Comparison of ENCODE assay signal across 9 cellular contexts in the genomic region with DNA sequence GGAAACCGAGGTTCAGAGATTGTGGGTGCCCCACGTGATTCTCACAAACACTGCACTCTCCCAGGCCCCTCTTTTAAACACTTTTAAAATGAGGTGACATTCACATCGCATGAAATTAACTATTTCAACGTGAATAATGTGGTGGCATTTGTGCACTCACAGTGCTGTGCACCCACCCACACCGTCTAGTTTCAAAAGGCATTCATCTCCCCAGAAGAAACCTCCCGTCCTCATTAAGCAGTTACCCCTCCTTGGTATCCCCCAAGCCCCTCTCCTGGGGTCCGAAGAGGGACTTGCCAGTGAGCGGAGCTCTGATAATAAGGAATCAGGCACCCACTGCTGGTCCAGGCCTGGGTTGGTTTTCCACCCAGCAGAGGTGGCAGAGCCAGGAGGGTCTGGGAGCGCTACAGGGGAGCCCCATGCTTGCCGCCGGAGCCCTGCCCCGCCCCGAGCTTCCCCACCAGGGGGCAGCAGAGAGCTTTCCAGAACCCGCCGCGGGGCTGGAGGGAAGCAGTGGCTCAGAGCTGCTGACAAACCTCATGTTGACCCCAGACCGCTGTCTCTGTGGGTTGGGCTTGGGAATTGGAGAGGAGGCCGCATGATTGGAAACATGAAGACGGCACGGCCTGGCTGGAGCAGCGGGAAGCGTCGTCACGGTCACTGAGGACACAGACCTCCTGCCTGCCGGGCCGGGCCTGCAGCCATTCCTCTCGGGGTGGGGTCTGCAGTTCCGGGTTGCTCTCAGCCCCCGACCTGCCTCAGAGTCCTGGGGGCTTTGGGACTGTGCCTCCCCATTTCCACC. TPM values are rescaled to one million over a fixed set of nuclear protein-coding genes. Genes with fewer than 3 reads are reported as not detected.
DNase-seq lines count a peak whose midpoint lies in the region; ATAC-seq and TF ChIP-seq lines count a peak whose summit lies in the region.
"Had no signal": no experiment of that assay in that cellular context is flagged by ENCODE, and none has a peak within 500 bp of the region (broad histone marks: within the 10 kb centered on the region; RNA-seq: fewer than 3 reads in every experiment).

No MANE protein-coding gene starts in this region.

- no peaks in the 10 kb centered on the region for H3K27me3 ChIP-seq in WERI-Rb-1 (ENCODE audit: insufficient read depth, low read depth, severe bottlenecking)

- H3K36me3 Mint-ChIP-seq in MCF 10A (ENCODE audit: insufficient read depth, unreplicated experiment) = peaks cover 9% of the 10 kb centered on the region

- intact Hi-C loops in MCF 10A (cut with micrococcal nuclease) = loop anchor here (1.0 to 2.0 kb wide), 2 partner anchors 65 to 161 kb away; no protein-coding TSS in a partner anchor

- TF ChIP-seq CTCF in HEK293 (tag by site-specific recombination; IDR thresholded peaks at IDR 0.05) (peak; percentile 70), WERI-Rb-1 (IDR thresholded peaks at IDR 0.05; ENCODE audit: low read depth, low read length) (peak; percentile 96), MCF 10A (IDR thresholded peaks at IDR 0.05; ENCODE audit: unreplicated experiment) (peak; percentile 96)

- H3K27ac ChIP-seq in HEK293 (ENCODE audit: extremely low read depth, low read depth, low read length) (no peak overlapping the region), WERI-Rb-1 (peak overlapping the region; percentile 70)

- DNase-seq in GF-D8 (lab: John Stamatoyannopoulos, UW) = peak; percentile 11
- peak; percentile 50 for DNase-seq in NCI-H146 treated with DMSO at 0.1 percent for 48 hours (lab: John Stamatoyannopoulos, UW; ENCODE audit: unreplicated experiment)
- peak; percentile 93 for DNase-seq in WERI-Rb-1
- DNase-seq in MCF 10A (ENCODE audit: unreplicated experiment) = peak; percentile 72
- DNase-seq in islet precursor cell = peak; percentile 97
- DNase-seq in stimulated activated CD4-positive, alpha-beta T cell treated with anti-CD3 and anti-CD28 coated beads, Interleukin-12 subunit alpha, Interleukin-12 subunit beta, amount 100 ng/mL, for 48 hours (ENCODE audit: low read depth in 2 of 3, low spot score in 1 of 3) = peak; percentile 52 to 86 (median 79)

- H3K9me3 ChIP-seq in HEK293 (ENCODE audit: control insufficient read depth, insufficient read depth, low read depth, low read length) (no peaks in the 10 kb centered on the region), WERI-Rb-1 (ENCODE audit: severe bottlenecking) (no peaks in the 10 kb centered on the region)

- no peak overlapping the region for H3K4me3 Mint-ChIP-seq in MCF 10A (ENCODE audit: unreplicated experiment)

- CTCF ChIA-PET in HEK293 (lab: Yijun Ruan, JAX) = interaction anchor here (0.5 to 4.2 kb wide), 26 partner anchors 8 to 1319 kb away, joined by 3 to 34 read pairs (median 3); no protein-coding TSS in a partner anchor
- CTCF ChIA-PET in MCF 10A (lab: Yijun Ruan, JAX) = interaction anchor here (0.5 to 2.5 kb wide), 28 partner anchors 10 to 675 kb away, joined by 3 to 41 read pairs (median 6); no protein-coding TSS in a partner anchor

- no peak overlapping the region for H3K27ac Mint-ChIP-seq in MCF 10A (ENCODE audit: low read depth, unreplicated experiment)

- BruUV-seq in MCF 10A (replicated peaks; lab: Mats Ljungman, UMichigan) = no TSS peak

- H3K4me1 Mint-ChIP-seq in MCF 10A (ENCODE audit: insufficient read depth, unreplicated experiment) = no peaks in the 10 kb centered on the region

- H3K4me1 ChIP-seq in HEK293 (ENCODE audit: control insufficient read depth, insufficient read depth, low read length) = no peaks in the 10 kb centered on the region

- no peaks in the 10 kb centered on the region for H3K9me3 Mint-ChIP-seq in MCF 10A (ENCODE audit: unreplicated experiment)

- no peak overlapping the region for H3K4me3 ChIP-seq in HEK293 (ENCODE audit: low read depth, low read length)
- no peak overlapping the region for H3K4me3 ChIP-seq in WERI-Rb-1 (ENCODE audit: low read depth, low read length)

- no peaks in the 10 kb centered on the region for H3K27me3 Mint-ChIP-seq in MCF 10A (ENCODE audit: insufficient read depth, unreplicated experiment)

- H3K36me3 ChIP-seq in HEK293 (ENCODE audit: control insufficient read depth in 2 of 2, insufficient read depth in 1 of 2, low read length in 2 of 2) (peaks cover 0 to 6% of the 10 kb centered on the region in 2 experiments; a peak in 1 of 3 replicates), WERI-Rb-1 (peaks cover 3% of the 10 kb centered on the region; the same call in 1 of the 2 replicates)

- POLR2A ChIA-PET in HEK293 (lab: Yijun Ruan, JAX) = interaction anchor here (0.6 kb wide), 1 partner anchor 380 kb away, joined by 4 read pairs; no protein-coding TSS in a partner anchor
- POLR2A ChIA-PET in MCF 10A (lab: Yijun Ruan, JAX) = no interaction called here

- no peak for ATAC-seq in HG03196 (IDR thresholded peaks at IDR 0.05; ENCODE audit: unreplicated experiment)

TF ChIP-seq in HEK293, 187 proteins besides CTCF, POLR2A, EP300 and RAD21 (continues in another document):
- TF ChIP-seq, protein P1, sequence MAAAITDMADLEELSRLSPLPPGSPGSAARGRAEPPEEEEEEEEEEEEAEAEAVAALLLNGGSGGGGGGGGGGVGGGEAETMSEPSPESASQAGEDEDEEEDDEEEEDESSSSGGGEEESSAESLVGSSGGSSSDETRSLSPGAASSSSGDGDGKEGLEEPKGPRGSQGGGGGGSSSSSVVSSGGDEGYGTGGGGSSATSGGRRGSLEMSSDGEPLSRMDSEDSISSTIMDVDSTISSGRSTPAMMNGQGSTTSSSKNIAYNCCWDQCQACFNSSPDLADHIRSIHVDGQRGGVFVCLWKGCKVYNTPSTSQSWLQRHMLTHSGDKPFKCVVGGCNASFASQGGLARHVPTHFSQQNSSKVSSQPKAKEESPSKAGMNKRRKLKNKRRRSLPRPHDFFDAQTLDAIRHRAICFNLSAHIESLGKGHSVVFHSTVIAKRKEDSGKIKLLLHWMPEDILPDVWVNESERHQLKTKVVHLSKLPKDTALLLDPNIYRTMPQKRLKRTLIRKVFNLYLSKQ (tag by site-specific recombination; IDR thresholded peaks at IDR 0.05; ENCODE audit: borderline replicate concordance) = no peak
- TF ChIP-seq ZNF621 (tag by site-specific recombination; IDR thresholded peaks at IDR 0.05) (no peak), MYNN (tag by site-specific recombination; IDR thresholded peaks at IDR 0.05; ENCODE audit: borderline replicate concordance) (no peak), GLIS1 (tag by site-specific recombination; IDR thresholded peaks at IDR 0.05) (peak; percentile 72), SP3 (tag by site-specific recombination; IDR thresholded peaks at IDR 0.05) (no peak), ZNF548 (tag by site-specific recombination; IDR thresholded peaks at IDR 0.05) (no peak), ZNF175 (tag by site-specific recombination; IDR thresholded peaks at IDR 0.05) (no peak), ZIC2 (tag by site-specific recombination; IDR thresholded peaks at IDR 0.05) (peak; percentile 79), REPIN1 (tag by site-specific recombination; IDR thresholded peaks at IDR 0.05; ENCODE audit: low read depth) (no peak), KLF8 (tag by site-specific recombination; IDR thresholded peaks at IDR 0.05) (no peak; the same call in 1 of the 2 replicates), ZNF404 (tag by site-specific recombination; IDR thresholded peaks at IDR 0.05) (no peak), ZNF211 (tag by site-specific recombination; IDR thresholded peaks at IDR 0.05; ENCODE audit: low read depth) (no peak)
- TF ChIP-seq, protein P2, sequence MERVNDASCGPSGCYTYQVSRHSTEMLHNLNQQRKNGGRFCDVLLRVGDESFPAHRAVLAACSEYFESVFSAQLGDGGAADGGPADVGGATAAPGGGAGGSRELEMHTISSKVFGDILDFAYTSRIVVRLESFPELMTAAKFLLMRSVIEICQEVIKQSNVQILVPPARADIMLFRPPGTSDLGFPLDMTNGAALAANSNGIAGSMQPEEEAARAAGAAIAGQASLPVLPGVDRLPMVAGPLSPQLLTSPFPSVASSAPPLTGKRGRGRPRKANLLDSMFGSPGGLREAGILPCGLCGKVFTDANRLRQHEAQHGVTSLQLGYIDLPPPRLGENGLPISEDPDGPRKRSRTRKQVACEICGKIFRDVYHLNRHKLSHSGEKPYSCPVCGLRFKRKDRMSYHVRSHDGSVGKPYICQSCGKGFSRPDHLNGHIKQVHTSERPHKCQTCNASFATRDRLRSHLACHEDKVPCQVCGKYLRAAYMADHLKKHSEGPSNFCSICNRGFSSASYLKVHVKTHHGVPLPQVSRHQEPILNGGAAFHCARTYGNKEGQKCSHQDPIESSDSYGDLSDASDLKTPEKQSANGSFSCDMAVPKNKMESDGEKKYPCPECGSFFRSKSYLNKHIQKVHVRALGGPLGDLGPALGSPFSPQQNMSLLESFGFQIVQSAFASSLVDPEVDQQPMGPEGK (tag by site-specific recombination; IDR thresholded peaks at IDR 0.05) = 0 out of 2 replicates have a peak, but pooled peaks have one; percentile 37
- TF ChIP-seq, protein P3, sequence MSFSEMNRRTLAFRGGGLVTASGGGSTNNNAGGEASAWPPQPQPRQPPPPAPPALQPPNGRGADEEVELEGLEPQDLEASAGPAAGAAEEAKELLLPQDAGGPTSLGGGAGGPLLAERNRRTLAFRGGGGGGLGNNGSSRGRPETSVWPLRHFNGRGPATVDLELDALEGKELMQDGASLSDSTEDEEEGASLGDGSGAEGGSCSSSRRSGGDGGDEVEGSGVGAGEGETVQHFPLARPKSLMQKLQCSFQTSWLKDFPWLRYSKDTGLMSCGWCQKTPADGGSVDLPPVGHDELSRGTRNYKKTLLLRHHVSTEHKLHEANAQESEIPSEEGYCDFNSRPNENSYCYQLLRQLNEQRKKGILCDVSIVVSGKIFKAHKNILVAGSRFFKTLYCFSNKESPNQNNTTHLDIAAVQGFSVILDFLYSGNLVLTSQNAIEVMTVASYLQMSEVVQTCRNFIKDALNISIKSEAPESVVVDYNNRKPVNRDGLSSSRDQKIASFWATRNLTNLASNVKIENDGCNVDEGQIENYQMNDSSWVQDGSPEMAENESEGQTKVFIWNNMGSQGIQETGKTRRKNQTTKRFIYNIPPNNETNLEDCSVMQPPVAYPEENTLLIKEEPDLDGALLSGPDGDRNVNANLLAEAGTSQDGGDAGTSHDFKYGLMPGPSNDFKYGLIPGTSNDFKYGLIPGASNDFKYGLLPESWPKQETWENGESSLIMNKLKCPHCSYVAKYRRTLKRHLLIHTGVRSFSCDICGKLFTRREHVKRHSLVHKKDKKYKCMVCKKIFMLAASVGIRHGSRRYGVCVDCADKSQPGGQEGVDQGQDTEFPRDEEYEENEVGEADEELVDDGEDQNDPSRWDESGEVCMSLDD (tag by site-specific recombination; IDR thresholded peaks at IDR 0.05) = no peak
- TF ChIP-seq, protein P4, sequence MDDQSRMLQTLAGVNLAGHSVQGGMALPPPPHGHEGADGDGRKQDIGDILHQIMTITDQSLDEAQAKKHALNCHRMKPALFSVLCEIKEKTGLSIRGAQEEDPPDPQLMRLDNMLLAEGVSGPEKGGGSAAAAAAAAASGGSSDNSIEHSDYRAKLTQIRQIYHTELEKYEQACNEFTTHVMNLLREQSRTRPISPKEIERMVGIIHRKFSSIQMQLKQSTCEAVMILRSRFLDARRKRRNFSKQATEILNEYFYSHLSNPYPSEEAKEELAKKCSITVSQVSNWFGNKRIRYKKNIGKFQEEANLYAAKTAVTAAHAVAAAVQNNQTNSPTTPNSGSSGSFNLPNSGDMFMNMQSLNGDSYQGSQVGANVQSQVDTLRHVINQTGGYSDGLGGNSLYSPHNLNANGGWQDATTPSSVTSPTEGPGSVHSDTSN (CRISPR knock-in tag; IDR thresholded peaks at IDR 0.05) = no peak

RNA-seq across cellular contexts. Expression of a gene that starts 27.5 kb away (rescaled TPM):
- not detected in 2 replicates for total RNA-seq in MCF 10A (2022)
- total RNA-seq: mononuclear cell had no signal

RNA-seq across cellular contexts. Expression of a gene that starts 43.0 kb away (rescaled TPM):
- 20.4 and 28.8 TPM in 2 replicates for total RNA-seq in MCF 10A (2022)

Comparison
In these comparisons a context has a peak if more than half of its experiments do, and no peak if none do; other contexts are left out.
1. DNase-seq: peak in every context shown above with its lines; median percentile 97 in islet precursor cell; 93 in WERI-Rb-1; 79 in stimulated activated CD4-positive, alpha-beta T cell treated with anti-CD3 and anti-CD28 coated beads, Interleukin-12 subunit alpha, Interleukin-12 subunit beta, amount 100 ng/mL, for 48 hours; 72 in MCF 10A; 50 in NCI-H146 treated with DMSO at 0.1 percent for 48 hours; 11 in GF-D8.